In the genomic region with DNA sequence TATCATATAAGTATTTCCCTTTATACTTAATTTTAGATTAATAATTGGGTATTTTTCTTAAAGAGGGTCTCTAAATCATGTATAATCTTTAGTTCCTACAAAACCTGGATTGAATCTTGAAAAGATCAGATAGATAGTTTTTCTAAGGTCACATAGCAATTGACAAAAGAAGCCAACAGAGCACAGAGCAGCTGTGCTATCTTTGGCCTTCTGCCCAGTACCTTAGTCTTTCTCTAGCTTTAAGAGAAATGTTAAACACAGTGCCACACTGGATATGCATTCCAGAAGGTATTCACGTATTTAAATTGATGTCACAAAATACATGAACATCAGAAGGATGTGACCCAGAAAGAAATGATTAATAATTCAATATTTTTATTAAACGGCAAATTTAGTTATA, we compare ENCODE assay signal across 19 cellular contexts.
DNase-seq lines count a peak whose midpoint lies in the region; ATAC-seq and TF ChIP-seq lines count a peak whose summit lies in the region.
"Had no signal": no experiment of that assay in that cellular context is flagged by ENCODE, and none has a peak within 500 bp of the region (broad histone marks: within the 10 kb centered on the region; RNA-seq: fewer than 3 reads in every experiment).

No MANE protein-coding gene starts in this region.

- CTCF ChIA-PET in MCF 10A (lab: Yijun Ruan, JAX) (interaction anchor here (0.5 to 1.7 kb wide), 2 partner anchors 33 to 43 kb away, joined by 3 to 4 read pairs; no protein-coding TSS in a partner anchor), mammary epithelial cell (lab: Charles Lee; ENCODE audit: low non-redundant PET) (no interaction called here)

- H3K4me3 ChIP-seq in breast epithelium (no peak overlapping the region), mammary epithelial cell (replicated peaks in 1 of 3; ENCODE audit: insufficient read depth in 1 of 3, low read depth in 2 of 3, low read length in 3 of 3) (no peak overlapping the region)
- H3K4me3 ChIP-seq: right atrium auricular region had no signal

- no peak for TF ChIP-seq POLR2A in breast epithelium (IDR thresholded peaks at IDR 0.05)

- H3K79me2 ChIP-seq in mammary epithelial cell (ENCODE audit: insufficient read depth, low read length), result no peaks in the 10 kb centered on the region

- POLR2A ChIA-PET in MCF 10A (lab: Yijun Ruan, JAX), result interaction anchor here (0.8 to 2.5 kb wide), 6 partner anchors 9 to 86 kb away, joined by 3 to 26 read pairs (median 4); no protein-coding TSS in a partner anchor

- BruUV-seq in MCF 10A (replicated peaks; lab: Mats Ljungman, UMichigan) (no TSS peak), mammary epithelial cell (replicated peaks; lab: Mats Ljungman, UMichigan) (no TSS peak)

- no peaks in the 10 kb centered on the region for H3K36me3 Mint-ChIP-seq in MCF 10A (ENCODE audit: insufficient read depth, unreplicated experiment)
- H3K36me3 Mint-ChIP-seq: activated naive CD4-positive, alpha-beta T cell treated with anti-CD3 and anti-CD28 coated beads, Interleukin-2, amount 50 U/mL, for 24 hours had no signal

- H3K4me3 Mint-ChIP-seq in MCF 10A (ENCODE audit: unreplicated experiment), result no peak overlapping the region
- H3K4me3 Mint-ChIP-seq: activated naive CD4-positive, alpha-beta T cell treated with anti-CD3 and anti-CD28 coated beads, Interleukin-2, amount 50 U/mL, for 24 hours had no signal

- H3K4me1 Mint-ChIP-seq in MCF 10A (ENCODE audit: insufficient read depth, unreplicated experiment), result peaks cover 15% of the 10 kb centered on the region
- H3K4me1 Mint-ChIP-seq: activated naive CD4-positive, alpha-beta T cell treated with anti-CD3 and anti-CD28 coated beads, Interleukin-2, amount 50 U/mL, for 24 hours had no signal

- no peaks in the 10 kb centered on the region for H3K36me3 ChIP-seq in breast epithelium
- no peaks in the 10 kb centered on the region for H3K36me3 ChIP-seq in mammary epithelial cell (ENCODE audit: insufficient read depth, low read length)
- H3K36me3 ChIP-seq: right atrium auricular region had no signal

- no peak overlapping the region for H3K4me2 ChIP-seq in mammary epithelial cell (ENCODE audit: insufficient read depth, low read depth, low read length)

- no peaks in the 10 kb centered on the region for H3K27me3 Mint-ChIP-seq in MCF 10A (ENCODE audit: insufficient read depth, unreplicated experiment)
- H3K27me3 Mint-ChIP-seq: activated naive CD4-positive, alpha-beta T cell treated with anti-CD3 and anti-CD28 coated beads, Interleukin-2, amount 50 U/mL, for 24 hours had no signal

- no peak overlapping the region for H2AFZ ChIP-seq in mammary epithelial cell (ENCODE audit: low read depth, low read length)

- H3K9me3 Mint-ChIP-seq in MCF 10A (ENCODE audit: unreplicated experiment), result peaks cover 9% of the 10 kb centered on the region

- H3K27me3 ChIP-seq in breast epithelium (no peaks in the 10 kb centered on the region), mammary epithelial cell (ENCODE audit: insufficient read depth, low read length) (no peaks in the 10 kb centered on the region)
- H3K27me3 ChIP-seq: right atrium auricular region had no signal

- H3K27ac Mint-ChIP-seq in MCF 10A (ENCODE audit: low read depth, unreplicated experiment), result no peak overlapping the region
- H3K27ac Mint-ChIP-seq: activated naive CD4-positive, alpha-beta T cell treated with anti-CD3 and anti-CD28 coated beads, Interleukin-2, amount 50 U/mL, for 24 hours had no signal

- WGBS in mammary epithelial cell (ENCODE audit: low coverage, missing lambda C conversion rate), result 51% methylated on average over 2 of the region's 2 CpGs

- no peaks in the 10 kb centered on the region for H3K9me3 ChIP-seq in breast epithelium
- H3K9me3 ChIP-seq in mammary epithelial cell (replicated peaks; ENCODE audit: insufficient read depth, low read length), result no peaks in the 10 kb centered on the region
- H3K9me3 ChIP-seq: Caco-2, right atrium auricular region had no signal

- H3K27ac ChIP-seq in breast epithelium (no peak overlapping the region), mammary epithelial cell (ENCODE audit: insufficient read depth, low read depth, low read length) (no peak overlapping the region)
- H3K27ac ChIP-seq: right atrium auricular region had no signal

- DNase-seq in MCF 10A (ENCODE audit: unreplicated experiment) (peak; percentile 52), breast epithelium (ENCODE audit: low spot score in 2 of 2) (no peak), NCI-H2171 (lab: John Stamatoyannopoulos, UW) (peak; percentile 0), mammary epithelial cell (peak; percentile 19)
- DNase-seq: activated CD4-positive, alpha-beta T cell treated with anti-CD3 and anti-CD28 coated beads for 4 hours; activated T-cell treated with anti-CD3 and anti-CD28 coated beads for 4 hours; Caco-2; cerebellar nuclear complex; NK-92 treated with Interleukin-12 subunit alpha and Interleukin-12 subunit beta, amount 100 ng/mL, for 24 hours; SIG-M5; stimulated activated CD4-positive, alpha-beta T cell treated with anti-CD3 and anti-CD28 coated beads, Interleukin-1b, Interleukin-23, amount 100 ng/mL, for 48 hours; T-helper 9 cell had no signal

- in situ Hi-C loops in mammary epithelial cell (cut with MboI; ENCODE audit: low sequenced_read_pairs in 2 of 2), result no loop called here

- intact Hi-C loops in MCF 10A (cut with micrococcal nuclease) (no loop called here), breast epithelium (cut with DNase I; ENCODE audit: low total_unique reads) (no loop called here), mammary epithelial cell (cut with micrococcal nuclease) (no loop called here)

- no peak for ATAC-seq in HG02884 (IDR thresholded peaks at IDR 0.05; ENCODE audit: unreplicated experiment)
- no peak for ATAC-seq in HG02588 (IDR thresholded peaks at IDR 0.05; ENCODE audit: unreplicated experiment)
- no peak for ATAC-seq in GM18858 (IDR thresholded peaks at IDR 0.05; ENCODE audit: unreplicated experiment)
- no peak for ATAC-seq in GM19324 (IDR thresholded peaks at IDR 0.05; ENCODE audit: low FRiP score, unreplicated experiment)
- ATAC-seq: HepG2 had no signal

- H4K20me1 ChIP-seq in mammary epithelial cell (ENCODE audit: insufficient read depth, low read length), result no peaks in the 10 kb centered on the region

- H3K4me1 ChIP-seq in breast epithelium (no peaks in the 10 kb centered on the region), mammary epithelial cell (ENCODE audit: insufficient read depth, low read length) (no peaks in the 10 kb centered on the region)
- H3K4me1 ChIP-seq: right atrium auricular region had no signal

- TF ChIP-seq CTCF in MCF 10A (IDR thresholded peaks at IDR 0.05; ENCODE audit: unreplicated experiment) (no peak), breast epithelium (IDR thresholded peaks at IDR 0.05) (no peak), mammary epithelial cell (conservative IDR thresholded peaks at IDR 0.05 in 1 of 2, IDR thresholded peaks at IDR 0.05 in 1 of 2; ENCODE audit: extremely low read depth in 1 of 2, insufficient read depth in 1 of 2, low read depth in 1 of 2, low read length in 2 of 2) (no peak)

- H3K9ac ChIP-seq in mammary epithelial cell (ENCODE audit: insufficient read depth, low read length), result no peak overlapping the region

- dilution Hi-C loops in mammary epithelial cell (cut with HindIII; ENCODE audit: low sequenced_read_pairs), result no loop called here

Comparison
In these comparisons a context has a peak if more than half of its experiments do, and no peak if none do; other contexts are left out.
1. DNase-seq: peak in MCF 10A (single experiment), NCI-H2171 (single experiment) and mammary epithelial cell (single experiment); none in breast epithelium (0 of 2).